ENCODE assay signal across 8 cellular contexts in the genomic region with DNA sequence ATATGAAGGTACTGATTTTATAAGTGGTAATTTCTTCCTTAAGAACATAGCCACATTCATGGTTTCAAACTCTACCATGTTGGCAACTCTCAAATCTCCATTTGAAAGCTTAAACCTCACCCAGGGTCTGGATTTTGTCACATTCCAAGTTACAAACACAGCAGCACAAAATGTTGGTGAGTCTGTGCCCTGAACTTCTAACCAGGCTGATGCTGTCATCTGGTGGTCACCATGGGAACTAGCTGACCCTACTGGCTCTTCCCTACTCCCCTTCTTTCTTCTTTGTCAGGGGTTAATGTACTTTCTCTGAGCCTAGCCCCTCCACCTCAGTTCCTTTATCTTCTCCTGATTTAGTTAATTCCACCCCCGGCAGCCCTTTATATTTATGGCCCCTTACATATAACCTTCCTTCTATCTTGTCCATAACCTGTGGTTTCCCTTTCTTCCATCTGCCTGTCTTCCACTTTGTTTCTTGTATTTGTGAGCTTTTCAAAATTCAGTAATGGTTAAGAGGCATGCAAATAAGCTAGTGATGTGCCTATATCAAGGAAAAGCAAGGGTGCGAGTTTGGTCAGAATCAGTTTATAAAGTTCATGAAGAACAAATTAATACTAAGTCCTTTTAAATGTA. TPM values are rescaled to one million over a fixed set of nuclear protein-coding genes. Genes with fewer than 3 reads are reported as not detected.
DNase-seq lines count a peak whose midpoint lies in the region; ATAC-seq lines count a peak whose summit lies in the region.

No MANE protein-coding gene starts in this region.

- ATAC-seq in GM21526 (IDR thresholded peaks at IDR 0.05; ENCODE audit: low FRiP score, unreplicated experiment) (peak; percentile 63), GM19328 (IDR thresholded peaks at IDR 0.05; ENCODE audit: unreplicated experiment) (no peak)

- DNase-seq in DMS114 treated with DMSO at 0.1 percent for 48 hours (lab: John Stamatoyannopoulos, UW; ENCODE audit: unreplicated experiment), result peak; percentile 26
- peak; percentile 57 for DNase-seq in NAMALWA (ENCODE audit: low spot score)
- peak; percentile 35 to 39 for DNase-seq in activated CD4-positive, alpha-beta T cell treated with anti-CD3 and anti-CD28 coated beads, Interleukin-2, amount 50 U/mL, for 48 hours
- peak; percentile 44 for DNase-seq in epidermal melanocyte (ENCODE audit: insufficient read length, low spot score)
- DNase-seq in mucosa of gallbladder (ENCODE audit: low spot score), result peak; percentile 32
- DNase-seq in superior temporal gyrus (ENCODE audit: extremely low spot score), result peak; percentile 62

RNA-seq across cellular contexts. Expression of a gene that starts 35.9 kb away (rescaled TPM):
- total RNA-seq in mucosa of gallbladder, result 69.2 TPM
